31 cellular contexts compared by ENCODE assay signal in the genomic region with DNA sequence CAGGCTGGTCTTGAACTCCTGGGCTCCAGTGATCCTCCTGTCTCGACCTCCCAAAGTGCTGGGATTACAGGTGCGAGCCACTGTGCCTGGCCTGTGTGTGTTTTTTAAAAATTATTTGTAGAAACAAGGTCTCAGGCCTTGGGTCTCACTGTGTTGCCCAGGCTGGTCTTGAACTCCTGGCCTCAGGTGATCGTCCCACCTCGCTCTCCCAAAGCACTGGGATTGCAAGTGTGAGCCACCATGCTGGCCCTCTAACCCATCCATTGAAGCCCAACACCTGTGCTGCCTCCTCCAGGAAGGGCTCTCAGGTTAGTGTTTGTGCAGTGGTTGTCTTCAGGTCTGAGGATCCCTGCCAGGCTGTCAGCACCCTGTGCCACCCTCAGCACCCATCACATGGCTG.
"Had no signal": no experiment of that assay in that cellular context is flagged by ENCODE, and none has a peak within 500 bp of the region (broad histone marks: within the 10 kb centered on the region; RNA-seq: fewer than 3 reads in every experiment).

No MANE protein-coding gene starts in this region.

- H3K27me3 ChIP-seq: adrenal gland, body of pancreas, breast epithelium, Peyer's patch had no signal

- DNase-seq: activated CD4-positive, alpha-beta T cell treated with anti-CD3 and anti-CD28 coated beads for 36 hours; activated CD4-positive, alpha-beta T cell treated with anti-CD3 and anti-CD28 coated beads, Interleukin-2, amount 10 ng/mL, durations not matched to agents 7 days and 5 days; activated CD4-positive, alpha-beta T cell treated with anti-CD3 and anti-CD28 coated beads, Interleukin-2, amount 50 U/mL, for 48 hours; activated CD8-positive, alpha-beta memory T cell treated with anti-CD3 and anti-CD28 coated beads, Interleukin-2, amount 50 U/mL, for 4 hours; activated gamma-delta T cell treated with Interleukin-2 at 50 U/mL for 16 hours; activated naive CD4-positive, alpha-beta T cell treated with anti-CD3 and anti-CD28 coated beads for 36 hours; activated T-cell treated with anti-CD3 and anti-CD28 coated beads for 4 hours; activated T-cell treated with anti-CD3 and anti-CD28 coated beads, Interleukin-2, amount 50 U/mL, for 4 hours; adrenal gland; body of pancreas; Karpas-422; NCI-H1092; NCI-H1436 treated with DMSO at 0.1 percent for 48 hours; NCI-H1694 treated with DMSO at 0.1 percent for 48 hours; NCI-H2029; NCI-H510A; NCI-H748 treated with DMSO at 0.1 percent for 48 hours; NK-92 treated with Interleukin-12 subunit alpha and Interleukin-12 subunit beta, amount 100 ng/mL, for 24 hours; PC-3; Peyer's patch; SIG-M5; SW 1271; T-helper 1 cell; T-helper 2 cell; T-helper 9 cell had no signal

- H3K4me3 Mint-ChIP-seq: activated CD4-positive, alpha-beta T cell treated with anti-CD3 and anti-CD28 coated beads for 36 hours; activated CD4-positive, alpha-beta T cell treated with anti-CD3 and anti-CD28 coated beads, Interleukin-2, amount 10 ng/mL, durations not matched to agents 7 days and 5 days; activated naive CD4-positive, alpha-beta T cell treated with anti-CD3 and anti-CD28 coated beads for 36 hours; activated T-cell treated with anti-CD3 and anti-CD28 coated beads, Interleukin-2, amount 50 U/mL, for 4 hours; activated T-helper 1 cell treated with anti-CD3 and anti-CD28 coated beads, Interleukin-12 subunit alpha, Interleukin-12 subunit beta, Interleukin-2, Interleukin-4 antibody, amounts not matched to agents 30 ng/mL and 10 ng/mL and 1 ng/mL, durations not matched to agents 14 hours and 24 hours and 36 hours had no signal

- ATAC-seq: activated CD4-positive, CD25-positive, alpha-beta regulatory T cell treated with anti-CD3 and anti-CD28 coated beads, Interleukin-2, amount 50 U/mL, for 24 hours; activated T-cell treated with anti-CD3 and anti-CD28 coated beads, Interleukin-2, amount 50 U/mL, for 4 hours; body of pancreas; PC-3; Right ventricle myocardium inferior had no signal

- H3K27ac ChIP-seq: adrenal gland, body of pancreas, breast epithelium, Peyer's patch, RWPE1 had no signal

- H3K9me3 Mint-ChIP-seq: activated CD4-positive, alpha-beta T cell treated with anti-CD3 and anti-CD28 coated beads, Interleukin-2, amount 10 ng/mL, durations not matched to agents 7 days and 5 days; activated naive CD4-positive, alpha-beta T cell treated with anti-CD3 and anti-CD28 coated beads for 36 hours; activated naive CD4-positive, alpha-beta T cell treated with anti-CD3 and anti-CD28 coated beads, Interleukin-2, amount 50 U/mL, for 72 hours; activated T-cell treated with anti-CD3 and anti-CD28 coated beads, Interleukin-2, amount 50 U/mL, for 4 hours; activated T-helper 1 cell treated with anti-CD3 and anti-CD28 coated beads, Interleukin-12 subunit alpha, Interleukin-12 subunit beta, Interleukin-2, Interleukin-4 antibody, amounts not matched to agents 30 ng/mL and 10 ng/mL and 1 ng/mL, durations not matched to agents 14 hours and 24 hours and 36 hours had no signal

- H3K36me3 ChIP-seq: adrenal gland, breast epithelium, Peyer's patch had no signal

- H3K4me3 ChIP-seq: adrenal gland, body of pancreas, breast epithelium, Peyer's patch had no signal

- H3K27ac Mint-ChIP-seq: activated CD4-positive, alpha-beta T cell treated with anti-CD3 and anti-CD28 coated beads for 36 hours; activated CD4-positive, alpha-beta T cell treated with anti-CD3 and anti-CD28 coated beads, Interleukin-2, amount 10 ng/mL, durations not matched to agents 7 days and 5 days; activated naive CD4-positive, alpha-beta T cell treated with anti-CD3 and anti-CD28 coated beads for 36 hours; activated naive CD4-positive, alpha-beta T cell treated with anti-CD3 and anti-CD28 coated beads, Interleukin-2, amount 50 U/mL, for 72 hours; activated T-helper 1 cell treated with anti-CD3 and anti-CD28 coated beads, Interleukin-12 subunit alpha, Interleukin-12 subunit beta, Interleukin-2, Interleukin-4 antibody, amounts not matched to agents 30 ng/mL and 10 ng/mL and 1 ng/mL, durations not matched to agents 14 hours and 24 hours and 36 hours had no signal

- H3K36me3 Mint-ChIP-seq: activated naive CD4-positive, alpha-beta T cell treated with anti-CD3 and anti-CD28 coated beads, Interleukin-2, amount 50 U/mL, for 72 hours had no signal

- H3K9me3 ChIP-seq: adrenal gland, body of pancreas, breast epithelium, Peyer's patch had no signal
